8 cellular contexts compared by ENCODE assay signal in the genomic region with DNA sequence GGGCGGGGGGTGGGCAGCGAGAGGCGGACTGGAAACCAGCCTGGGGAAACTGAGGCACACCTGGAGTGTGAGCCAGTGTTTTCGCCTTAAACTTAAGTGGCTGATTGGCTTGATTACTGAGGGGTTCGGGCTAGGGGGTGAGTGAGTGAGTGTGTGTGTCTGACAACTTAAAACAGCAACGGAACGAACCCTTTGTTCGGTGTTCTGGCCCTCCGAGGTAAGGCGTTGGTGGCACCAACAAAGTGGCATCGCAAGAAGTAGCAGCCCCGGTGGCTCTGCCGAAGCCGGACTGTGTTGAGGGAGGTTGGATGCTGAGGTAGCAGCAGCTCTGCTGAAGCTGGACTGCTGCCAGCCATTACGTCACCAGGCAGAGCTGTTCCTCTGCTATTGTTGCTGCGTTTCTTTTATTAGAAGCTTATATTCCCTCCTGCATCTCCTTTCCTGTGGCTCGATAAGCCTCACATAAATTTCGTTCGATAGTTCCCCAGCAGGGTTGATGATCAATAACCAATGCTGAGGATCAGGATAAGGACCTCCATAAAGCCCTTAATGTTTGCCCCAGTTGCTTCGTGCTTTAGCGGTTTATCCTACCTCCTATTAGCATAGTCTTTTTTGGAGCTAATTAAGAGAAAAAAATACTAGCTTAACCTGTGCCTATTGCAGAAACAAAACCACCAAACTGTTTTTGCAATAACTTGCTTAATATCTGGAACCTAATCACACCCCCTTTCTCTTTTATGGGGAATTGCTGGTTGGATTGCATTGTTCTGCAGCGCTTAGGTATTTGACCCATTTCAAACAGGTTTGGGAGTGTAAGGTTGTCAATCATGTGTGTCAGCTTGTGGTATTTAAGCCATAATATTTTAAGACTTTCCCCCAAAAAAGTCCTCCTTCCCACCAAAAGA. TPM values are rescaled to one million over a fixed set of nuclear protein-coding genes. Genes with fewer than 3 reads are reported as not detected.
A peak's percentile ranks its signal among the peaks of the same experiment; 100 is the strongest.
DNase-seq lines count a peak whose midpoint lies in the region; ATAC-seq and TF ChIP-seq lines count a peak whose summit lies in the region.

No MANE protein-coding gene starts in this region.

- TF ChIP-seq EP300 in Ishikawa (IDR thresholded peaks at IDR 0.05; ENCODE audit: borderline replicate concordance): no peak

- intact Hi-C loops in CD8-positive, alpha-beta T cell (cut with DNase I, micrococcal nuclease): loop anchor here (2.0 to 10.0 kb wide), 17 partner anchors 153 to 1843 kb away; a partner anchor contains a TSS
- intact Hi-C loops in OCI-LY7 (cut with micrococcal nuclease; ENCODE audit: unreplicated experiment): loop anchor here (2.0 to 5.0 kb wide), 6 partner anchors 141 to 1312 kb away; a partner anchor contains a TSS

- peak overlapping the region; percentile 89 for H3K27ac Mint-ChIP-seq in CD8-positive, alpha-beta T cell
- H3K27ac Mint-ChIP-seq in activated T-cell treated with anti-CD3 and anti-CD28 coated beads, Interleukin-2, amount 50 U/mL, for 72 hours: peak overlapping the region; percentile 51

- peak; percentile 6 for ATAC-seq in CD8-positive, alpha-beta T cell
- ATAC-seq in activated T-cell treated with anti-CD3 and anti-CD28 coated beads, Interleukin-2, amount 50 U/mL, for 72 hours (replicated peaks in 1 of 2): peak in 1 of 2 donors; percentile 16
- ATAC-seq in esophagus mucosa: peak; percentile 33
- no peak for ATAC-seq in GM21515 (IDR thresholded peaks at IDR 0.05; ENCODE audit: unreplicated experiment)

- no peaks in the 10 kb centered on the region for H3K9me3 ChIP-seq in CD8-positive, alpha-beta T cell (ENCODE audit: low read length)
- H3K9me3 ChIP-seq in OCI-LY7 (ENCODE audit: low read length): no peaks in the 10 kb centered on the region; the same call in 1 of the 2 replicates

- peaks cover 32% of the 10 kb centered on the region for H3K79me2 ChIP-seq in OCI-LY7 (ENCODE audit: insufficient read depth, low read depth, low read length)

- no TSS peak for BruUV-seq in OCI-LY7 (replicated peaks; lab: Mats Ljungman, UMichigan)

- CTCF ChIA-PET in CD8-positive, alpha-beta T cell (lab: Charles Lee): interaction anchor here (0.6 to 1.3 kb wide), 2 partner anchors 254 to 502 kb away, joined by 3 read pairs; no protein-coding TSS in a partner anchor
- CTCF ChIA-PET in OCI-LY7 (lab: Charles Lee; ENCODE audit: unreplicated experiment): no interaction called here

- no peaks in the 10 kb centered on the region for H3K9me2 ChIP-seq in OCI-LY7 (ENCODE audit: insufficient read depth, low read length)

- H3K4me1 Mint-ChIP-seq in CD8-positive, alpha-beta T cell (ENCODE audit: low read depth): peaks cover 23% of the 10 kb centered on the region
- peaks cover 22% of the 10 kb centered on the region for H3K4me1 Mint-ChIP-seq in activated T-cell treated with anti-CD3 and anti-CD28 coated beads, Interleukin-2, amount 50 U/mL, for 72 hours (ENCODE audit: low read depth)

- H3K9me3 Mint-ChIP-seq in CD8-positive, alpha-beta T cell: no peaks in the 10 kb centered on the region
- H3K9me3 Mint-ChIP-seq in activated T-cell treated with anti-CD3 and anti-CD28 coated beads, Interleukin-2, amount 50 U/mL, for 72 hours: peaks cover 0 to 1% of the 10 kb centered on the region in 2 donors

- H3K27me3 Mint-ChIP-seq in CD8-positive, alpha-beta T cell (ENCODE audit: low read depth): peaks cover 8% of the 10 kb centered on the region
- H3K27me3 Mint-ChIP-seq in activated T-cell treated with anti-CD3 and anti-CD28 coated beads, Interleukin-2, amount 50 U/mL, for 72 hours (ENCODE audit: low read depth): peaks cover 23% of the 10 kb centered on the region

- TF ChIP-seq RAD21 in Ishikawa (IDR thresholded peaks at IDR 0.05; ENCODE audit: low read depth): no peak

- H3K27me3 ChIP-seq in CD8-positive, alpha-beta T cell (ENCODE audit: insufficient read depth, low read length): no peaks in the 10 kb centered on the region

- peaks cover 21% of the 10 kb centered on the region for H3K4me1 ChIP-seq in CD8-positive, alpha-beta T cell (ENCODE audit: insufficient read depth, low read length)
- peaks cover 29% of the 10 kb centered on the region for H3K4me1 ChIP-seq in OCI-LY7 (ENCODE audit: insufficient read depth, low read length, poor library complexity, severe bottlenecking)

- POLR2A ChIA-PET in CD8-positive, alpha-beta T cell (lab: Charles Lee): interaction anchor here (0.7 to 1.4 kb wide), 3 partner anchors 181 to 598 kb away, joined by 3 to 4 read pairs (median 3); a partner anchor contains a TSS
- POLR2A ChIA-PET in OCI-LY7 (lab: Charles Lee): interaction anchor here (0.7 to 2.8 kb wide), 6 partner anchors 10 to 209 kb away, joined by 3 to 17 read pairs (median 3); no protein-coding TSS in a partner anchor

- peak; percentile 63 to 90 (median 85) for DNase-seq in CD8-positive, alpha-beta T cell
- peak; percentile 70 for DNase-seq in OCI-LY7 (ENCODE audit: low spot score)
- DNase-seq in activated T-cell treated with anti-CD3 and anti-CD28 coated beads, Interleukin-2, amount 50 U/mL, for 72 hours: peak; percentile 82 to 84
- peak; percentile 90 for DNase-seq in mucosa of gallbladder (ENCODE audit: low spot score)
- peak; percentile 60 to 68 for DNase-seq in stimulated activated CD8-positive, alpha-beta memory T cell treated with anti-CD3 and anti-CD28 coated beads, Interleukin-2, amount 100 ng/mL, for 1 hour (ENCODE audit: low read depth in 2 of 2)

- peak overlapping the region; percentile 77 for H3K4me3 ChIP-seq in CD8-positive, alpha-beta T cell (ENCODE audit: low read depth, low read length)
- peak overlapping the region; percentile 78 for H3K4me3 ChIP-seq in OCI-LY7 (ENCODE audit: low read depth, low read length, poor library complexity, severe bottlenecking)

- H3K36me3 Mint-ChIP-seq in CD8-positive, alpha-beta T cell: peaks cover 8% of the 10 kb centered on the region
- H3K36me3 Mint-ChIP-seq in activated T-cell treated with anti-CD3 and anti-CD28 coated beads, Interleukin-2, amount 50 U/mL, for 72 hours (ENCODE audit: insufficient read depth in 2 of 2): peaks cover 4% of the 10 kb centered on the region in 2 donors

- H3K4me2 ChIP-seq in OCI-LY7 (ENCODE audit: low read length): peak overlapping the region; percentile 95

- no peak for TF ChIP-seq CTCF in CD8-positive, alpha-beta T cell (IDR thresholded peaks at IDR 0.05)
- TF ChIP-seq CTCF in OCI-LY7 (conservative IDR thresholded peaks at IDR 0.05; ENCODE audit: low read length): 0 out of 2 replicates have a peak, but pooled peaks have one; percentile 16

- H3K36me3 ChIP-seq in CD8-positive, alpha-beta T cell (ENCODE audit: insufficient read depth, low read length): no peaks in the 10 kb centered on the region
- peaks cover 6% of the 10 kb centered on the region for H3K36me3 ChIP-seq in OCI-LY7 (ENCODE audit: insufficient read depth, low read length)

- peak overlapping the region; percentile 37 for H3K27ac ChIP-seq in CD8-positive, alpha-beta T cell (ENCODE audit: low read depth, low read length)
- no peak overlapping the region for H3K27ac ChIP-seq in OCI-LY7 (ENCODE audit: low read depth, low read length, poor library complexity, severe bottlenecking)

- H2AFZ ChIP-seq in OCI-LY7 (ENCODE audit: low read length): peak overlapping the region; percentile 63

- 0 out of 2 replicates have a peak, but pooled peaks cover 6% of the 10 kb centered on the region for H4K20me1 ChIP-seq in OCI-LY7 (ENCODE audit: insufficient read depth, low read length)

- H3K4me3 Mint-ChIP-seq in CD8-positive, alpha-beta T cell: peak overlapping the region; percentile 95
- H3K4me3 Mint-ChIP-seq in activated T-cell treated with anti-CD3 and anti-CD28 coated beads, Interleukin-2, amount 50 U/mL, for 72 hours: peak overlapping the region; percentile 94 to 97

TF ChIP-seq in Ishikawa, 13 proteins besides CTCF, POLR2A, EP300 and RAD21:
- TF ChIP-seq TEAD4 (IDR thresholded peaks at IDR 0.05) (no peak), NFIC (IDR thresholded peaks at IDR 0.05) (peak; percentile 85)

RNA-seq across cellular contexts. Expression of a gene that starts 1.3 kb away (rescaled TPM):
- total RNA-seq in CD8-positive, alpha-beta T cell: under 1 TPM; 0.08 to 0.22 TPM
- total RNA-seq in OCI-LY7 (2014; rRNA removed; shearing (Covaris generic)): 1.1 TPM in 2 replicates
- total RNA-seq in OCI-LY7 (2022) (3.2 and 3.9 TPM in 2 replicates), esophagus mucosa (0.16 TPM), mucosa of gallbladder (0.86 TPM)
- under 1 TPM; 0.12 to 0.46 TPM for total RNA-seq in activated T-cell treated with anti-CD3 and anti-CD28 coated beads, Interleukin-2, amount 50 U/mL, for 72 hours

RNA-seq across cellular contexts. Expression of a gene that starts 1.6 kb away (rescaled TPM):
- 10 to 100 TPM; 10.8 to 13.4 TPM for total RNA-seq in CD8-positive, alpha-beta T cell
- 13.8 and 21.6 TPM in 2 replicates for total RNA-seq in OCI-LY7 (2014; rRNA removed; shearing (Covaris generic))
- total RNA-seq in OCI-LY7 (2022) (26.5 and 27.5 TPM in 2 replicates), esophagus mucosa (3.5 TPM), mucosa of gallbladder (7.0 TPM)
- 1 to 10 TPM; 4.0 to 6.7 TPM for total RNA-seq in activated T-cell treated with anti-CD3 and anti-CD28 coated beads, Interleukin-2, amount 50 U/mL, for 72 hours
